Comparison of ENCODE assay signal across 1 cellular context in genomic region chr6:53544500-53545308, GRCh38.
TF ChIP-seq lines count a peak whose summit lies in the region.

GCLC (minus strand) TSS chr6:53545101; CDS start chr6:53544645, 456 bp downstream.

TF ChIP-seq in HepG2, 621 proteins besides CTCF, POLR2A, EP300 and RAD21 (continued from another document and continues in another):
- TF ChIP-seq ZUFSP (CRISPR knock-in tag; IDR thresholded peaks at IDR 0.05; ENCODE audit: borderline replicate concordance) (no peak), NFE2L1 (CRISPR knock-in tag; IDR thresholded peaks at IDR 0.05; ENCODE audit: borderline replicate concordance) (0 out of 2 replicates have a peak, but pooled peaks have one; percentile 51), HNRNPLL (IDR thresholded peaks at IDR 0.05; ENCODE audit: low read depth, low read length, poor library complexity, severe bottlenecking) (peak; percentile 96), ZBTB42 (CRISPR knock-in tag; IDR thresholded peaks at IDR 0.05) (no peak), ZNF557 (CRISPR knock-in tag; IDR thresholded peaks at IDR 0.05) (peak; percentile 37; the same call in 1 of the 2 replicates), ZNF350 (CRISPR knock-in tag; IDR thresholded peaks at IDR 0.05; ENCODE audit: borderline replicate concordance, low read depth) (peak; percentile 36; the same call in 1 of the 2 replicates), ZNF232 (CRISPR knock-in tag; IDR thresholded peaks at IDR 0.05; ENCODE audit: borderline replicate concordance) (0 out of 2 replicates have a peak, but pooled peaks have one; percentile 45), ZSCAN22 (CRISPR knock-in tag; IDR thresholded peaks at IDR 0.05) (peak; percentile 61; the same call in 1 of the 2 replicates), NR2F2 (IDR thresholded peaks at IDR 0.05; ENCODE audit: borderline replicate concordance, low read depth) (peak; percentile 28; the same call in 1 of the 2 replicates), ZNF780A (CRISPR knock-in tag; IDR thresholded peaks at IDR 0.05) (peak; percentile 66), ZFP41 (CRISPR knock-in tag; IDR thresholded peaks at IDR 0.05; ENCODE audit: borderline replicate concordance) (0 out of 2 replicates have a peak, but pooled peaks have one; percentile 19), TFAP4 (IDR thresholded peaks at IDR 0.05; ENCODE audit: borderline replicate concordance, low read depth) (no peak; the same call in 1 of the 2 replicates), SNAPC4 (CRISPR knock-in tag; IDR thresholded peaks at IDR 0.05) (peak; percentile 88), ZNF142 (CRISPR knock-in tag; IDR thresholded peaks at IDR 0.05) (peak; percentile 82), ZNF597 (CRISPR knock-in tag; IDR thresholded peaks at IDR 0.05) (no peak), ZNF367 (CRISPR knock-in tag; IDR thresholded peaks at IDR 0.05; ENCODE audit: borderline replicate concordance) (no peak; the same call in 1 of the 2 replicates), SP1 (IDR thresholded peaks at IDR 0.05) (no peak; the same call in 1 of the 2 replicates), SP1 (CRISPR knock-in tag; IDR thresholded peaks at IDR 0.05) (peak; percentile 99), EHMT2 (IDR thresholded peaks at IDR 0.05; ENCODE audit: borderline replicate concordance, low read depth, low read length) (no peak), KAT7 (CRISPR knock-in tag; IDR thresholded peaks at IDR 0.05; ENCODE audit: borderline replicate concordance) (peak; percentile 91; the same call in 1 of the 2 replicates), ZNF501 (CRISPR knock-in tag; IDR thresholded peaks at IDR 0.05) (peak; percentile 85), AFF4 (CRISPR knock-in tag; IDR thresholded peaks at IDR 0.05) (no peak), ZNF652 (CRISPR knock-in tag; IDR thresholded peaks at IDR 0.05; ENCODE audit: borderline replicate concordance, low read depth) (no peak; the same call in 1 of the 2 replicates), PTBP1 (IDR thresholded peaks at IDR 0.05; ENCODE audit: low read depth, low read length, poor library complexity, severe bottlenecking) (no peak), ZNF572 (CRISPR knock-in tag; IDR thresholded peaks at IDR 0.05) (peak; percentile 17; the same call in 1 of the 2 replicates), MYC (CRISPR knock-in tag; IDR thresholded peaks at IDR 0.05; ENCODE audit: borderline replicate concordance) (peak; percentile 89), ELF4 (CRISPR knock-in tag; IDR thresholded peaks at IDR 0.05; ENCODE audit: borderline replicate concordance) (no peak; the same call in 1 of the 2 replicates), ZNF451 (CRISPR knock-in tag; IDR thresholded peaks at IDR 0.05) (0 out of 2 replicates have a peak, but pooled peaks have one; percentile 61), ZNF576 (CRISPR knock-in tag; IDR thresholded peaks at IDR 0.05) (no peak), PRDM4 (CRISPR knock-in tag; IDR thresholded peaks at IDR 0.05; ENCODE audit: borderline replicate concordance) (0 out of 2 replicates have a peak, but pooled peaks have one; percentile 16), DR1 (CRISPR knock-in tag; IDR thresholded peaks at IDR 0.05) (peak; percentile 95), IKZF4 (CRISPR knock-in tag; IDR thresholded peaks at IDR 0.05; ENCODE audit: borderline replicate concordance, low read depth, not compliant biosample characterization) (peak; percentile 76), JARID2 (CRISPR knock-in tag; IDR thresholded peaks at IDR 0.05; ENCODE audit: insufficient replicate concordance) (peak; percentile 49), HDAC6 (IDR thresholded peaks at IDR 0.05; ENCODE audit: low read depth, low read length) (no peak), TBX3 (IDR thresholded peaks at IDR 0.05; ENCODE audit: borderline replicate concordance) (0 out of 2 replicates have a peak, but pooled peaks have one; percentile 42), ZMYM3 (CRISPR knock-in tag; IDR thresholded peaks at IDR 0.05) (peak; percentile 85; the same call in 1 of the 2 replicates)
